21 cellular contexts compared by ENCODE assay signal in the genomic region with DNA sequence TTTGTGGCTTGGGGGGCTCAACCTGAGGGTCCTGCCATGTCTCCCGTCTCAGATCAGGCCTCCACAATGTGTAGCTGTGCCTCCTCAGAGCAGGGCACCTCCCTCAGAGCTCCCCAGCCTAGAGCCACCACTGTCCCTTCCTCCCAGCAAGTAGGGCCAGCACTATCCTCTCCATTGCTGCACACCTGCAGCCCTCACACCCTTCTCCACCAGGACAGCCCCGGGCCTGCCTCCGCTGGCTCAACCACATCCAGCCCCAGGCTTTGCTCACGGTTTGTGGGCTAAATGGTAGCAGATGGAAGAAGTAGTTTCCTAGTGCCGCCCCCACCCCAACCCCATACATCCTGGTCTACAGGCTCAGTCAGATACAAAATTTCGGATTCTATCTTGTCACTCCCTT. TPM values are rescaled to one million over a fixed set of nuclear protein-coding genes. Genes with fewer than 3 reads are reported as not detected.
DNase-seq lines count a peak whose midpoint lies in the region; ATAC-seq and TF ChIP-seq lines count a peak whose summit lies in the region.
"Had no signal": no experiment of that assay in that cellular context is flagged by ENCODE, and none has a peak within 500 bp of the region (broad histone marks: within the 10 kb centered on the region; RNA-seq: fewer than 3 reads in every experiment).

No MANE protein-coding gene starts in this region.

- CTCF ChIA-PET in activated B cell treated with CpG ODN at 0.5 μM for 24 hours (lab: Charles Lee) = interaction anchor here (0.5 to 3.2 kb wide), 3 partner anchors 12 to 178 kb away, joined by 3 to 20 read pairs (median 6); no protein-coding TSS in a partner anchor

- no peaks in the 10 kb centered on the region for H3K9me3 Mint-ChIP-seq in activated naive CD4-positive, alpha-beta T cell treated with anti-CD3 and anti-CD28 coated beads, Interleukin-2, amount 50 U/mL, for 72 hours
- no peaks in the 10 kb centered on the region for H3K9me3 Mint-ChIP-seq in activated B cell treated with CpG ODN at 0.5 μM for 24 hours
- no peaks in the 10 kb centered on the region for H3K9me3 Mint-ChIP-seq in naive thymus-derived CD8-positive, alpha-beta T cell
- H3K9me3 Mint-ChIP-seq: mesothelial cell of epicardium had no signal

- peaks cover 0 to under 1% of the 10 kb centered on the region in 2 donors for H3K36me3 Mint-ChIP-seq in activated naive CD4-positive, alpha-beta T cell treated with anti-CD3 and anti-CD28 coated beads, Interleukin-2, amount 50 U/mL, for 72 hours
- peaks cover 30% of the 10 kb centered on the region for H3K36me3 Mint-ChIP-seq in activated B cell treated with CpG ODN at 0.5 μM for 24 hours (ENCODE audit: low read depth)
- peaks cover 0 to 7% (median 0%) of the 10 kb centered on the region in 3 donors for H3K36me3 Mint-ChIP-seq in naive thymus-derived CD8-positive, alpha-beta T cell

- peaks cover 31% of the 10 kb centered on the region for H3K4me1 Mint-ChIP-seq in activated B cell treated with CpG ODN at 0.5 μM for 24 hours
- H3K4me1 Mint-ChIP-seq in naive thymus-derived CD8-positive, alpha-beta T cell = peaks cover 20 to 32% (median 21%) of the 10 kb centered on the region in 4 donors

- intact Hi-C loops in activated B cell treated with CpG ODN at 0.5 μM for 24 hours (cut with micrococcal nuclease) = loop anchor here (2.0 kb wide), 1 partner anchor 15 kb away; a partner anchor contains a TSS

- no peak for DNase-seq in activated naive CD4-positive, alpha-beta T cell treated with anti-CD3 and anti-CD28 coated beads, Interleukin-2, amount 50 U/mL, for 72 hours (ENCODE audit: low spot score in 2 of 2)
- no peak for DNase-seq in activated naive CD4-positive, alpha-beta T cell treated with anti-CD3 and anti-CD28 coated beads, Interleukin-2, amount 50 U/mL, for 16 hours
- DNase-seq in activated B cell treated with CpG ODN at 0.5 μM for 24 hours (no peak), NAMALWA (ENCODE audit: low spot score) (no peak), DMS153 treated with DMSO at 0.1 percent for 48 hours (lab: John Stamatoyannopoulos, UW; ENCODE audit: unreplicated experiment) (no peak), GM19240 (ENCODE audit: insufficient read length, low spot score) (no peak)
- no peak for DNase-seq in naive thymus-derived CD8-positive, alpha-beta T cell
- no peak for DNase-seq in stimulated activated naive CD4-positive, alpha-beta T cell (lab: John Stamatoyannopoulos, UW)
- DNase-seq: activated CD8-positive, alpha-beta memory T cell treated with anti-CD3 and anti-CD28 coated beads, Interleukin-2, amount 50 U/mL, for 48 hours; COR-L47; dorsolateral prefrontal cortex; NCI-H1436 treated with DMSO at 0.1 percent for 48 hours; NCI-H748 treated with DMSO at 0.1 percent for 48 hours; nucleus accumbens; OCI-M1; stimulated activated CD4-positive, alpha-beta T cell treated with anti-CD3 and anti-CD28 coated beads, Interleukin-15, amount 100 ng/mL, for 24 hours; stimulated activated naive CD4-positive, alpha-beta T cell treated with Interleukin-2 at 50 U/mL for 16 hours had no signal

- no peak for TF ChIP-seq CTCF in activated B cell treated with CpG ODN at 0.5 μM for 24 hours (IDR thresholded peaks at IDR 0.05)

- POLR2A ChIA-PET in activated B cell treated with CpG ODN at 0.5 μM for 24 hours (lab: Charles Lee) = interaction anchor here (0.6 to 15.2 kb wide), 13 partner anchors 7 to 305 kb away, joined by 3 to 305 read pairs (median 7); a partner anchor contains a TSS
- POLR2A ChIA-PET in naive thymus-derived CD8-positive, alpha-beta T cell (lab: Charles Lee) = interaction anchor here (0.5 to 1.8 kb wide), 7 partner anchors 10 to 45 kb away, joined by 3 to 15 read pairs (median 5); a partner anchor contains a TSS

- H3K4me3 Mint-ChIP-seq in activated B cell treated with CpG ODN at 0.5 μM for 24 hours = no peak overlapping the region
- peak overlapping the region in 3 of 10 donors; percentile 7 to 68 (median 21) for H3K4me3 Mint-ChIP-seq in naive thymus-derived CD8-positive, alpha-beta T cell
- H3K4me3 Mint-ChIP-seq: mesothelial cell of epicardium had no signal

- ATAC-seq in activated naive CD4-positive, alpha-beta T cell treated with anti-CD3 and anti-CD28 coated beads, Interleukin-2, amount 50 U/mL, for 72 hours = no peak
- ATAC-seq in activated B cell treated with CpG ODN at 0.5 μM for 24 hours (ENCODE audit: low read depth) = peak; percentile 3
- ATAC-seq in naive thymus-derived CD8-positive, alpha-beta T cell = no peak
- ATAC-seq: activated CD4-positive, CD25-positive, alpha-beta regulatory T cell treated with anti-CD3 and anti-CD28 coated beads, Interleukin-2, amount 50 U/mL, for 24 hours had no signal

- H3K27me3 Mint-ChIP-seq in activated B cell treated with CpG ODN at 0.5 μM for 24 hours = peaks cover 21% of the 10 kb centered on the region
- H3K27me3 Mint-ChIP-seq in naive thymus-derived CD8-positive, alpha-beta T cell = peaks cover 0 to 12% (median 0%) of the 10 kb centered on the region in 5 donors

- H3K27ac Mint-ChIP-seq in activated naive CD4-positive, alpha-beta T cell treated with anti-CD3 and anti-CD28 coated beads, Interleukin-2, amount 50 U/mL, for 72 hours = peak overlapping the region; percentile 50 to 76
- peak overlapping the region; percentile 51 for H3K27ac Mint-ChIP-seq in activated B cell treated with CpG ODN at 0.5 μM for 24 hours
- peak overlapping the region; percentile 9 to 73 (median 53) for H3K27ac Mint-ChIP-seq in naive thymus-derived CD8-positive, alpha-beta T cell
- H3K27ac Mint-ChIP-seq: mesothelial cell of epicardium had no signal

RNA-seq across cellular contexts. Expression of a gene that starts 10.1 kb away (rescaled TPM):
- 100 to 1,000 TPM; 213 to 251 TPM for total RNA-seq in activated naive CD4-positive, alpha-beta T cell treated with anti-CD3 and anti-CD28 coated beads, Interleukin-2, amount 50 U/mL, for 72 hours
- total RNA-seq in activated B cell treated with CpG ODN at 0.5 μM for 24 hours = 550 and 622 TPM in 2 replicates
- 100 to 1,000 TPM; 111 to 123 TPM for total RNA-seq in naive thymus-derived CD8-positive, alpha-beta T cell
- 10 to 100 TPM in 1 of 3 donors, 1 to 10 TPM in 2; 6.1 to 14.6 (median 9.1) TPM for polyA plus RNA-seq in naive thymus-derived CD8-positive, alpha-beta T cell

RNA-seq across cellular contexts. Expression of a gene that starts 13.0 kb away (rescaled TPM):
- total RNA-seq in activated naive CD4-positive, alpha-beta T cell treated with anti-CD3 and anti-CD28 coated beads, Interleukin-2, amount 50 U/mL, for 72 hours = 10 to 100 TPM in 1 of 2 donors, 1 to 10 TPM in 1; 8.7 to 13.3 TPM
- 1.4 and 1.5 TPM in 2 replicates for total RNA-seq in activated B cell treated with CpG ODN at 0.5 μM for 24 hours
- 10 to 100 TPM; 11.9 to 13.3 TPM for total RNA-seq in naive thymus-derived CD8-positive, alpha-beta T cell
- polyA plus RNA-seq in naive thymus-derived CD8-positive, alpha-beta T cell = 1 to 10 TPM; 4.9 to 5.9 (median 5.3) TPM
- total RNA-seq: HT1080 had no signal

RNA-seq across cellular contexts. Expression of a gene that starts 15.0 kb away (rescaled TPM):
- 10 to 100 TPM; 12.9 to 27.4 TPM for total RNA-seq in activated naive CD4-positive, alpha-beta T cell treated with anti-CD3 and anti-CD28 coated beads, Interleukin-2, amount 50 U/mL, for 72 hours
- total RNA-seq in activated B cell treated with CpG ODN at 0.5 μM for 24 hours = 15.7 and 18.9 TPM in 2 replicates
- total RNA-seq in naive thymus-derived CD8-positive, alpha-beta T cell = 10 to 100 TPM; 18.7 to 21.1 TPM
- 10 to 100 TPM; 26.8 to 35.5 (median 28.5) TPM for polyA plus RNA-seq in naive thymus-derived CD8-positive, alpha-beta T cell

RNA-seq across cellular contexts. Expression of a gene that starts 26.7 kb away (rescaled TPM):
- total RNA-seq in activated naive CD4-positive, alpha-beta T cell treated with anti-CD3 and anti-CD28 coated beads, Interleukin-2, amount 50 U/mL, for 72 hours = 10 to 100 TPM; 38.7 to 73.9 TPM
- 43.7 and 46.0 TPM in 2 replicates for total RNA-seq in activated B cell treated with CpG ODN at 0.5 μM for 24 hours
- 10 to 100 TPM; 36.5 to 41.7 TPM for total RNA-seq in naive thymus-derived CD8-positive, alpha-beta T cell
- polyA plus RNA-seq in naive thymus-derived CD8-positive, alpha-beta T cell = 10 to 100 TPM; 60.6 to 76.9 (median 70.8) TPM

RNA-seq across cellular contexts. Expression of a gene that starts 45.7 kb away (rescaled TPM):
- under 1 TPM in 1 of 2 donors, not detected in 1; 0.30 TPM for total RNA-seq in activated naive CD4-positive, alpha-beta T cell treated with anti-CD3 and anti-CD28 coated beads, Interleukin-2, amount 50 U/mL, for 72 hours
- 0.35 and 0.51 TPM in 2 replicates for total RNA-seq in activated B cell treated with CpG ODN at 0.5 μM for 24 hours
- total RNA-seq in naive thymus-derived CD8-positive, alpha-beta T cell = under 1 TPM; 0.52 to 0.73 TPM
- under 1 TPM; 0.68 to 0.97 (median 0.68) TPM for polyA plus RNA-seq in naive thymus-derived CD8-positive, alpha-beta T cell
- total RNA-seq: mesothelial cell of epicardium, right atrium auricular region had no signal
